23 cellular contexts compared by ENCODE assay signal in the genomic region with DNA sequence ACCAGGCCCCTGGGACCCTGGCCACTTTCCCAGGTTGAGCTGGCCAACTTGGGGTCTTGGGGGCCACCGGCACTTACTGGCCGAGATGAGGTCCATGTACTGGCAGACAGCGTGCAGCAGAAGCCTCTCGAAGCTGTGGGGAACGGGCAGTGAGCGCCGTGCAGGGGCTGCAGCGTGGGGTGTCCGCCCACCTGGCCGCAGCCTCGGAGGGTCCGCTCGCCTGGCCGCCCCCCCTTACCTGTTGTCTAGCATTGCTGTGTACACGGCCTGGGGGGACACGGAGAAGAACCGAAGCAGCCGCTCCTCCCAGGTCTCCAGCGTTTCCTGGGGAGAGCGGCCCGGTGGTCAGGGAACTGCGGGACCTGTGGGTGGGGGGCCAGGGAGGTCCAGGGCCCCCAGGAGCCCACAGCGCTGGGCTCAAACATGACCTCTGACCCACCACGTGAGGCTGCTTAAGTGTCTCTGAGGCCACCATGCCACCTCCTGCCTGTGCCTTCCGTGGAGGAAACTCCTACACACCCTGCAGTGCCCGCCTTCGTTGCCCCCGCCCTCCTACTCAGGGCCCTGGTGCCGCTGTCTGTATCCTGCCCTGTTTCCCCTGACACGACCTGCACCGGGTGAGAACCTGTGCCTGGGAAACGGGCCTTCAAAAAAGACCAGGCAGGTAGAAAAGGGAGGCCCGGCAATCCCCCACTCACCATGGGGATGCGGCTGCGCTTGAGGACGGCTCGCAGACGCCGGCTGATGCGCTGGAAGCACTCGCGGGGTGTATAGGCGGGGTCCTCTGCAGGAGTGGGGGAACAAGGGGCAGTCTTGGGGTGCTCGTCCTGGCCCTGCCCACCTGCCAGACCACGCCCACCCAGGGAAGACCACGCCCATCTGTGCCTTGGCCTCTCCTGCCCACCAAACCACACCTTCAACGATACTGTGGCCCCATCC. TPM values are rescaled to one million over a fixed set of nuclear protein-coding genes. Genes with fewer than 3 reads are reported as not detected.
DNase-seq lines count a peak whose midpoint lies in the region; ATAC-seq, FAIRE-seq and TF ChIP-seq lines count a peak whose summit lies in the region.
"Had no signal": no experiment of that assay in that cellular context is flagged by ENCODE, and none has a peak within 500 bp of the region (broad histone marks: within the 10 kb centered on the region; RNA-seq: fewer than 3 reads in every experiment).

No MANE protein-coding gene starts in this region.

- peak overlapping the region in 4 of 7 donors; percentile 25 to 80 (median 78) for H3K27ac Mint-ChIP-seq in CD4-positive, alpha-beta memory T cell
- H3K27ac Mint-ChIP-seq in effector memory CD8-positive, alpha-beta T cell = peak overlapping the region; percentile 54 to 59

- peaks cover 5 to 19% of the 10 kb centered on the region in 2 donors for H3K36me3 Mint-ChIP-seq in CD4-positive, alpha-beta memory T cell
- H3K36me3 Mint-ChIP-seq in effector memory CD8-positive, alpha-beta T cell (ENCODE audit: insufficient read depth) = peaks cover 65% of the 10 kb centered on the region

- peaks cover 5% of the 10 kb centered on the region; the same call in 1 of the 3 replicates for H3K4me1 ChIP-seq in A549
- H3K4me1 ChIP-seq in CD4-positive, alpha-beta memory T cell (ENCODE audit: insufficient read depth, low read length) = peaks cover 22% of the 10 kb centered on the region
- no peaks in the 10 kb centered on the region for H3K4me1 ChIP-seq in RWPE2 (ENCODE audit: insufficient read depth, poor library complexity, severe bottlenecking)
- H3K4me1 ChIP-seq: Caco-2 had no signal

- TF ChIP-seq CTCF in A549 (IDR thresholded peaks at IDR 0.05) (no peak), RWPE2 (IDR thresholded peaks at IDR 0.05; ENCODE audit: poor library complexity, severe bottlenecking) (no peak)

- intact Hi-C loops in CD4-positive, alpha-beta memory T cell (cut with micrococcal nuclease) = no loop called here

- DNase-seq in A549 (ENCODE audit: low read depth in 1 of 2, low spot score in 1 of 2) = no peak
- DNase-seq in CD4-positive, alpha-beta memory T cell = no peak
- peak; percentile 40 for DNase-seq in RWPE2 (ENCODE audit: low spot score)
- no peak for DNase-seq in effector memory CD8-positive, alpha-beta T cell
- no peak for DNase-seq in NOMO-1 (lab: John Stamatoyannopoulos, UW; ENCODE audit: unreplicated experiment in 2 of 2)
- DNase-seq: EL, foreskin melanocyte, KBM-7, SIG-M5 had no signal

- CTCF ChIA-PET in A549 (lab: Yijun Ruan, JAX) = no interaction called here
- CTCF ChIA-PET in CD4-positive, alpha-beta memory T cell (lab: Charles Lee; ENCODE audit: partially characterized antibody) = no interaction called here

- FAIRE-seq in A549 (lab: Jason Lieb, UNC) = no peak
- FAIRE-seq: bronchial epithelial cell, GM18507, islet of Langerhans had no signal

- H3K9me3 ChIP-seq in A549 (no peaks in the 10 kb centered on the region), RWPE2 (ENCODE audit: severe bottlenecking) (no peaks in the 10 kb centered on the region)
- H3K9me3 ChIP-seq in CD4-positive, alpha-beta memory T cell (ENCODE audit: control insufficient read depth in 1 of 2, low read length in 2 of 2) = no peaks in the 10 kb centered on the region
- H3K9me3 ChIP-seq: Caco-2, spleen had no signal

- POLR2A ChIA-PET in A549 (lab: Yijun Ruan, JAX) = no interaction called here
- POLR2A ChIA-PET in CD4-positive, alpha-beta memory T cell (lab: Charles Lee; ENCODE audit: partially characterized antibody) = interaction anchor here (1.4 to 8.9 kb wide), 3 partner anchors 8 to 36 kb away, joined by 3 to 252 read pairs (median 7); no protein-coding TSS in a partner anchor

- peak overlapping the region in 1 of 2 experiments; percentile 20; a peak in 1 of 6 replicates for H3K27ac ChIP-seq in A549
- H3K27ac ChIP-seq in CD4-positive, alpha-beta memory T cell (ENCODE audit: low read depth, low read length) = no peak overlapping the region
- no peak overlapping the region for H3K27ac ChIP-seq in RWPE2 (ENCODE audit: poor library complexity, severe bottlenecking)

- no peak for TF ChIP-seq RAD21 in A549 (conservative IDR thresholded peaks at IDR 0.05 in 1 of 2, IDR thresholded peaks at IDR 0.05 in 1 of 2)

- no peak for TF ChIP-seq POLR2A in A549 (IDR thresholded peaks at IDR 0.05; ENCODE audit: low read length)
- no peak for TF ChIP-seq POLR2A in GM18505 (IDR thresholded peaks at IDR 0.05; ENCODE audit: borderline replicate concordance, extremely low read depth, insufficient read depth, insufficient read length)

- peaks cover 0 to 1% (median 0%) of the 10 kb centered on the region in 8 donors for H3K9me3 Mint-ChIP-seq in CD4-positive, alpha-beta memory T cell
- no peaks in the 10 kb centered on the region for H3K9me3 Mint-ChIP-seq in effector memory CD8-positive, alpha-beta T cell
- H3K9me3 Mint-ChIP-seq: T-helper 1 cell treated with Interleukin-12 subunit alpha and Interleukin-12 subunit beta and Interleukin-4 antibody, amounts not matched to agents 30 μg/mL and 1 μg/mL, for 36 hours had no signal

- no peaks in the 10 kb centered on the region for H3K27me3 Mint-ChIP-seq in CD4-positive, alpha-beta memory T cell
- H3K27me3 Mint-ChIP-seq in effector memory CD8-positive, alpha-beta T cell = no peaks in the 10 kb centered on the region

- H3K4me3 ChIP-seq in A549 (no peak overlapping the region), RWPE2 (ENCODE audit: severe bottlenecking) (no peak overlapping the region)
- H3K4me3 ChIP-seq in CD4-positive, alpha-beta memory T cell (ENCODE audit: low read length in 2 of 2) = no peak overlapping the region
- H3K4me3 ChIP-seq: spleen had no signal

- H3K4me3 Mint-ChIP-seq in CD4-positive, alpha-beta memory T cell = no peak overlapping the region
- H3K4me3 Mint-ChIP-seq in effector memory CD8-positive, alpha-beta T cell = no peak overlapping the region
- H3K4me3 Mint-ChIP-seq: T-helper 1 cell treated with Interleukin-12 subunit alpha and Interleukin-12 subunit beta and Interleukin-4 antibody, amounts not matched to agents 30 μg/mL and 1 μg/mL, for 36 hours had no signal

- ATAC-seq in A549 (peak; percentile 4 to 33; a peak in 3 of 6 replicates), RWPE2 (ENCODE audit: low read depth) (no peak), GM21737 (IDR thresholded peaks at IDR 0.05; ENCODE audit: unreplicated experiment) (no peak), GM18505 (IDR thresholded peaks at IDR 0.05; ENCODE audit: unreplicated experiment) (no peak), HG02588 (IDR thresholded peaks at IDR 0.05; ENCODE audit: unreplicated experiment) (no peak)
- peak; percentile 6 for ATAC-seq in effector memory CD8-positive, alpha-beta T cell (replicated peaks)

- 87% methylated on average over 42 of the region's 47 CpGs for WGBS in A549 (ENCODE audit: missing lambda C conversion rate)

- peaks cover 31% of the 10 kb centered on the region for H3K36me3 ChIP-seq in CD4-positive, alpha-beta memory T cell (ENCODE audit: insufficient read depth, low read length)
- H3K36me3 ChIP-seq in RWPE2 (ENCODE audit: low read depth) = peaks cover 25% of the 10 kb centered on the region

- H3K27me3 ChIP-seq in CD4-positive, alpha-beta memory T cell (ENCODE audit: insufficient read depth, low read length) = no peaks in the 10 kb centered on the region
- H3K27me3 ChIP-seq in RWPE2 (ENCODE audit: insufficient read depth, poor library complexity, severe bottlenecking) = no peaks in the 10 kb centered on the region
- H3K27me3 ChIP-seq: spleen had no signal

- no peak overlapping the region for H3K4me2 ChIP-seq in A549

- peaks cover 3 to 28% (median 9%) of the 10 kb centered on the region in 4 donors for H3K4me1 Mint-ChIP-seq in CD4-positive, alpha-beta memory T cell
- H3K4me1 Mint-ChIP-seq in effector memory CD8-positive, alpha-beta T cell (ENCODE audit: low read depth in 2 of 2) = peaks cover 8 to 12% of the 10 kb centered on the region in 2 donors

- TF ChIP-seq EP300 in A549 (IDR thresholded peaks at IDR 0.05) = no peak

RNA-seq across cellular contexts. Expression of gene RNU6-9, which starts 6.3 kb away (rescaled TPM):
- polyA plus RNA-seq in A549 (2011; rRNA removed) (not detected in 2 replicates), A549 (2017; fragmentation: RNase III; extraction: RNeasy Plus Mini Kit Qiagen cat#74134 plus additional on column Dnase treatment) (not detected in 3 replicates)
- polyA plus RNA-seq in A549 (2012; cell fraction: cytosol; rRNA removed) = not detected in 2 replicates
- polyA plus RNA-seq in A549 (2012; cell fraction: nucleus; rRNA removed) = not detected in 2 replicates
- polyA minus RNA-seq in A549 (2011; rRNA and poly(A)+ RNA removed) = under 0.01 TPM in 1 of 2 replicates, not detected in the other
- total RNA-seq in CD4-positive, alpha-beta memory T cell = not detected
- polyA plus RNA-seq in CD4-positive, alpha-beta memory T cell = not detected
- total RNA-seq: bronchial epithelial cell, Caco-2, dermis microvascular lymphatic vessel endothelial cell, epithelial cell of proximal tubule, lower leg skin, occipital lobe, spleen, ureter had no signal
- polyA plus RNA-seq: spleen had no signal

RNA-seq across cellular contexts. Expression of gene MED16, which starts 6.6 kb away (rescaled TPM):
- polyA plus RNA-seq in A549 (2011; rRNA removed) (8.0 TPM in 2 replicates), A549 (2017; fragmentation: RNase III; extraction: RNeasy Plus Mini Kit Qiagen cat#74134 plus additional on column Dnase treatment) (11.9 to 13.9 TPM (median 12.7 TPM) in 3 replicates)
- polyA plus RNA-seq in A549 (2012; cell fraction: cytosol; rRNA removed) = 17.6 and 22.7 TPM in 2 replicates
- 32.2 and 54.4 TPM in 2 replicates for polyA plus RNA-seq in A549 (2012; cell fraction: nucleus; rRNA removed)
- 8.8 and 17.6 TPM in 2 replicates for polyA minus RNA-seq in A549 (2011; rRNA and poly(A)+ RNA removed)
- total RNA-seq in CD4-positive, alpha-beta memory T cell = 10 to 100 TPM; 68.3 to 71.7 TPM
- 100 to 1,000 TPM in 1 of 2 donors, 10 to 100 TPM in 1; 48.6 to 125 TPM for polyA plus RNA-seq in CD4-positive, alpha-beta memory T cell

RNA-seq across cellular contexts. Expression of gene R3HDM4, which starts 13.4 kb away (rescaled TPM):
- polyA plus RNA-seq in A549 (2011; rRNA removed) = 16.9 and 22.7 TPM in 2 replicates
- 23.1 and 33.7 TPM in 2 replicates for polyA plus RNA-seq in A549 (2012; cell fraction: cytosol; rRNA removed)
- polyA plus RNA-seq in A549 (2012; cell fraction: nucleus; rRNA removed) = 51.5 and 54.5 TPM in 2 replicates
- polyA plus RNA-seq in A549 (2017; fragmentation: RNase III; extraction: RNeasy Plus Mini Kit Qiagen cat#74134 plus additional on column Dnase treatment) = 18.8 to 24.8 TPM (median 20.7 TPM) in 3 replicates
- 15.0 and 15.1 TPM in 2 replicates for polyA minus RNA-seq in A549 (2011; rRNA and poly(A)+ RNA removed)
- 100 to 1,000 TPM; 153 to 160 TPM for total RNA-seq in CD4-positive, alpha-beta memory T cell
- polyA plus RNA-seq in CD4-positive, alpha-beta memory T cell = 100 to 1,000 TPM; 203 to 230 TPM

RNA-seq across cellular contexts. Expression of gene KISS1R, which starts 17.5 kb away (rescaled TPM):
- polyA plus RNA-seq in A549 (2011; rRNA removed) (0.05 and 0.14 TPM in 2 replicates), A549 (2017; fragmentation: RNase III; extraction: RNeasy Plus Mini Kit Qiagen cat#74134 plus additional on column Dnase treatment) (0.18 to 0.79 TPM (median 0.38 TPM) in 3 replicates)
- polyA plus RNA-seq in A549 (2012; cell fraction: cytosol; rRNA removed) = 0.46 and 0.93 TPM in 2 replicates
- polyA plus RNA-seq in A549 (2012; cell fraction: nucleus; rRNA removed) = 1.2 and 2.9 TPM in 2 replicates
- not detected in 2 replicates for polyA minus RNA-seq in A549 (2011; rRNA and poly(A)+ RNA removed)
- total RNA-seq in CD4-positive, alpha-beta memory T cell = 1 to 10 TPM in 1 of 2 experiments, under 1 TPM in 1; 0.79 to 1.2 TPM
- polyA plus RNA-seq in CD4-positive, alpha-beta memory T cell = under 1 TPM; 0.59 TPM
- total RNA-seq: bronchial epithelial cell, dermis microvascular lymphatic vessel endothelial cell, occipital lobe, ureter had no signal

RNA-seq across cellular contexts. Expression of gene ARID3A, which starts 26.2 kb away (rescaled TPM):
- polyA plus RNA-seq in A549 (2011; rRNA removed) = 3.3 and 3.4 TPM in 2 replicates
- 9.0 and 11.2 TPM in 2 replicates for polyA plus RNA-seq in A549 (2012; cell fraction: cytosol; rRNA removed)
- polyA plus RNA-seq in A549 (2012; cell fraction: nucleus; rRNA removed) = 8.5 and 17.6 TPM in 2 replicates
- polyA plus RNA-seq in A549 (2017; fragmentation: RNase III; extraction: RNeasy Plus Mini Kit Qiagen cat#74134 plus additional on column Dnase treatment) = 4.6 to 6.1 TPM (median 5.4 TPM) in 3 replicates
- 11.5 and 12.7 TPM in 2 replicates for polyA minus RNA-seq in A549 (2011; rRNA and poly(A)+ RNA removed)
- total RNA-seq in CD4-positive, alpha-beta memory T cell = 1 to 10 TPM; 9.2 to 9.6 TPM
- polyA plus RNA-seq in CD4-positive, alpha-beta memory T cell = 1 to 10 TPM in 1 of 2 donors, under 1 TPM in 1; 0.27 to 1.1 TPM

Comparison
In these comparisons a context has a peak if more than half of its experiments do, and no peak if none do; other contexts are left out.
1. ATAC-seq: peak in A549 (2 of 2) and effector memory CD8-positive, alpha-beta T cell (single experiment); none in RWPE2 (single experiment), GM21737 (single experiment), GM18505 (single experiment) and HG02588 (single experiment).